8 cellular contexts compared by ENCODE assay signal in genomic region chr10:63520463-63521388, GRCh38. TPM values are rescaled to one million over a fixed set of nuclear protein-coding genes. Genes with fewer than 3 reads are reported as not detected.
DNase-seq lines count a peak whose midpoint lies in the region; ATAC-seq and TF ChIP-seq lines count a peak whose summit lies in the region.

No MANE protein-coding gene starts in this region.

- peaks cover 3% of the 10 kb centered on the region for H3K4me1 ChIP-seq in ovary (ENCODE audit: insufficient read depth)

- 4 to 23% (median 5%) methylated on average over 17 to 45 of the region's 46 CpGs for WGBS in ovary, 3 donors

- no peak for TF ChIP-seq EP300 in ovary (IDR thresholded peaks at IDR 0.05)

- intact Hi-C loops in ovary (cut with DNase I), result loop anchor here in 2 of 4 donors (2.0 to 5.0 kb wide), 3 partner anchors 108 to 192 kb away; no protein-coding TSS in a partner anchor

- no peaks in the 10 kb centered on the region for H3K36me3 ChIP-seq in ovary

- peak; percentile 78 for ATAC-seq in GM19438 (IDR thresholded peaks at IDR 0.05; ENCODE audit: low read depth, unreplicated experiment)
- ATAC-seq in HG03521 (IDR thresholded peaks at IDR 0.05; ENCODE audit: unreplicated experiment), result peak; percentile 69

- TF ChIP-seq POLR2A in ovary (IDR thresholded peaks at IDR 0.05), result no peak

- H3K9me3 ChIP-seq in ovary, result no peaks in the 10 kb centered on the region

- DNase-seq in DMS 273 treated with DMSO at 0.1 percent for 48 hours (lab: John Stamatoyannopoulos, UW) (peak; percentile 40), RPMI8226 (peak; percentile 64), glomerular visceral epithelial cell (ENCODE audit: extremely low spot score) (peak; percentile 78), ovary (peak in 4 of 5 donors; percentile 67 to 76 (median 72)), hepatic stellate cell (ENCODE audit: low spot score) (no peak)
- peak; percentile 41 for DNase-seq in activated naive CD4-positive, alpha-beta T cell treated with Interleukin-2 at 50 U/mL for 16 hours

- peak overlapping the region; percentile 96 to 99 for H3K27ac ChIP-seq in ovary

- H3K4me3 ChIP-seq in ovary, result peak overlapping the region; percentile 75

- no peaks in the 10 kb centered on the region for H3K27me3 ChIP-seq in ovary

- no peak for TF ChIP-seq CTCF in ovary (IDR thresholded peaks at IDR 0.05)

RNA-seq across cellular contexts. Expression of gene REEP3, which starts 0.5 kb away (rescaled TPM):
- 10 to 100 TPM; 21.4 to 30.5 (median 29.4) TPM for total RNA-seq in ovary
- 10 to 100 TPM in 1 of 2 donors, 1 to 10 TPM in 1; 9.3 to 18.4 TPM for polyA plus RNA-seq in ovary

RNA-seq across cellular contexts. Expression of gene JMJD1C, which starts 54.9 kb away (rescaled TPM):
- 100 to 1,000 TPM in 2 of 7 donors, 10 to 100 TPM in 5; 70.9 to 140 (median 80.1) TPM for total RNA-seq in ovary
- polyA plus RNA-seq in ovary, result 10 to 100 TPM; 45.4 to 46.4 TPM
